In the genomic region with DNA sequence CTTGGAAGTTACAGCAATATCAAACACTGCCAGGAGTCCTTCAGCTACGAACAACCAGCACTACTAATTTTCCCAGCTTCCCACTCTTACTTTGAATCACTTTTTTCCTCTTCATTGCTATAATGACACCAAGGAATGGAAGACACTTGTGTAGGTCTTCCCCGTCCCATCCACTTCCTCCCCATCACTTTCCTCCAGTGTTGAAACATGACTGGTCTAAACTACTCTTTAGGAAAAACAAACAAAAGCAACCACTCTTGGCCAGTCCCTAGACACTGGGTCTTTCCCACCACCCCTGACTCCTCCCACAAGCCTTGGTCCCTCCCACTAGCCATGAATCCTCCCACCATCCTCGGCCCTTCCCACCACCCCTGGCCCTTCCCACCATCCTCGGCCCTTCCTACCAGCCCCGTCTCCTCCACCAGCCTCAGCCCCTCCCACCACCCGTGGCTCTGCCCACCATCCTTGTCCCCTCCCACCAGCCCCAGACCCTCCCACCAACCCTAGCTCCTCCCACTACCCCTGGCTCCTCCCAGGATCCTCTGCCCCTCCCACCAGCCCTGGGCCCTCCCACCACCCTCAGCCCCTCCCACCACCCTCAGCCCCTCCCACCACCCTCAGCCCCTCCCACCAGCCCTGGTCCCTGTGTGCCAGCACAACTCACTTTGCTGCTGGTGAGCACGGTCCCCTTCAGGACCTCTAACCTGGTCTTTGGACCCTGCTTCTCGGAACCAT, we compare ENCODE assay signal across 1 cellular context.
TF ChIP-seq lines count a peak whose summit lies in the region.

No MANE protein-coding gene starts in this region.

TF ChIP-seq in GM23338, 12 proteins besides CTCF, POLR2A, EP300 and RAD21 (continued from another document):
- TF ChIP-seq, protein P1, sequence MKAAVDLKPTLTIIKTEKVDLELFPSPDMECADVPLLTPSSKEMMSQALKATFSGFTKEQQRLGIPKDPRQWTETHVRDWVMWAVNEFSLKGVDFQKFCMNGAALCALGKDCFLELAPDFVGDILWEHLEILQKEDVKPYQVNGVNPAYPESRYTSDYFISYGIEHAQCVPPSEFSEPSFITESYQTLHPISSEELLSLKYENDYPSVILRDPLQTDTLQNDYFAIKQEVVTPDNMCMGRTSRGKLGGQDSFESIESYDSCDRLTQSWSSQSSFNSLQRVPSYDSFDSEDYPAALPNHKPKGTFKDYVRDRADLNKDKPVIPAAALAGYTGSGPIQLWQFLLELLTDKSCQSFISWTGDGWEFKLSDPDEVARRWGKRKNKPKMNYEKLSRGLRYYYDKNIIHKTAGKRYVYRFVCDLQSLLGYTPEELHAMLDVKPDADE (IDR thresholded peaks at IDR 0.05) = no peak
- TF ChIP-seq CREB1 (CRISPR knock-in tag; IDR thresholded peaks at IDR 0.05; ENCODE audit: low read depth) (no peak), ZNF114 (CRISPR knock-in tag; IDR thresholded peaks at IDR 0.05) (no peak), EZH2 (IDR thresholded peaks at IDR 0.05; ENCODE audit: low read depth, unreplicated experiment) (no peak), ZNF331 (CRISPR knock-in tag; IDR thresholded peaks at IDR 0.05; ENCODE audit: low read depth) (no peak), STAT1 (IDR thresholded peaks at IDR 0.05; ENCODE audit: unreplicated experiment) (no peak)
- TF ChIP-seq, protein P2, sequence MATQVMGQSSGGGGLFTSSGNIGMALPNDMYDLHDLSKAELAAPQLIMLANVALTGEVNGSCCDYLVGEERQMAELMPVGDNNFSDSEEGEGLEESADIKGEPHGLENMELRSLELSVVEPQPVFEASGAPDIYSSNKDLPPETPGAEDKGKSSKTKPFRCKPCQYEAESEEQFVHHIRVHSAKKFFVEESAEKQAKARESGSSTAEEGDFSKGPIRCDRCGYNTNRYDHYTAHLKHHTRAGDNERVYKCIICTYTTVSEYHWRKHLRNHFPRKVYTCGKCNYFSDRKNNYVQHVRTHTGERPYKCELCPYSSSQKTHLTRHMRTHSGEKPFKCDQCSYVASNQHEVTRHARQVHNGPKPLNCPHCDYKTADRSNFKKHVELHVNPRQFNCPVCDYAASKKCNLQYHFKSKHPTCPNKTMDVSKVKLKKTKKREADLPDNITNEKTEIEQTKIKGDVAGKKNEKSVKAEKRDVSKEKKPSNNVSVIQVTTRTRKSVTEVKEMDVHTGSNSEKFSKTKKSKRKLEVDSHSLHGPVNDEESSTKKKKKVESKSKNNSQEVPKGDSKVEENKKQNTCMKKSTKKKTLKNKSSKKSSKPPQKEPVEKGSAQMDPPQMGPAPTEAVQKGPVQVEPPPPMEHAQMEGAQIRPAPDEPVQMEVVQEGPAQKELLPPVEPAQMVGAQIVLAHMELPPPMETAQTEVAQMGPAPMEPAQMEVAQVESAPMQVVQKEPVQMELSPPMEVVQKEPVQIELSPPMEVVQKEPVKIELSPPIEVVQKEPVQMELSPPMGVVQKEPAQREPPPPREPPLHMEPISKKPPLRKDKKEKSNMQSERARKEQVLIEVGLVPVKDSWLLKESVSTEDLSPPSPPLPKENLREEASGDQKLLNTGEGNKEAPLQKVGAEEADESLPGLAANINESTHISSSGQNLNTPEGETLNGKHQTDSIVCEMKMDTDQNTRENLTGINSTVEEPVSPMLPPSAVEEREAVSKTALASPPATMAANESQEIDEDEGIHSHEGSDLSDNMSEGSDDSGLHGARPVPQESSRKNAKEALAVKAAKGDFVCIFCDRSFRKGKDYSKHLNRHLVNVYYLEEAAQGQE (IDR thresholded peaks at IDR 0.05; ENCODE audit: unreplicated experiment) = no peak
